ENCODE assay signal across 29 cellular contexts in genomic region chr3:193132923-193133463, GRCh38.
DNase-seq lines count a peak whose midpoint lies in the region; FAIRE-seq and TF ChIP-seq lines count a peak whose summit lies in the region.
"Had no signal": no experiment of that assay in that cellular context is flagged by ENCODE, and none has a peak within 500 bp of the region (broad histone marks: within the 10 kb centered on the region; RNA-seq: fewer than 3 reads in every experiment).

No MANE protein-coding gene starts in this region.

- H3K23me2 ChIP-seq in H1 (ENCODE audit: low read depth, low read length), result no peaks in the 10 kb centered on the region

- TF ChIP-seq CTCF in H1 (IDR thresholded peaks at IDR 0.05; ENCODE audit: control extremely low read depth in 1 of 3, insufficient read depth in 1 of 3, low read depth in 1 of 3, low read length in 3 of 3) (no peak), GM20000 (IDR thresholded peaks at IDR 0.05; ENCODE audit: extremely low read depth, missing control alignments) (no peak), HFFc6 (IDR thresholded peaks at IDR 0.05) (no peak)

- H3K27me3 Mint-ChIP-seq in HFFc6 (ENCODE audit: insufficient read depth), result peaks cover 6% of the 10 kb centered on the region
- H3K27me3 Mint-ChIP-seq: activated CD8-positive, alpha-beta memory T cell treated with anti-CD3 and anti-CD28 coated beads, Interleukin-2, amount 10 ng/mL, durations not matched to agents 7 days and 5 days; stimulated activated naive B cell treated with anti-CD40 and anti-IgM and Interleukin-4, amounts not matched to agents 10 μg/mL and 1 μg/mL and 100 μg/mL, for 72 hours had no signal

- H3K36me3 ChIP-seq in MG63, result no peaks in the 10 kb centered on the region
- H3K36me3 ChIP-seq in H1 (ENCODE audit: control insufficient read depth in 2 of 4, insufficient read depth in 4 of 4, low read length in 3 of 4), result no peaks in the 10 kb centered on the region
- H3K36me3 ChIP-seq: ascending aorta, lower lobe of right lung, Peyer's patch, SJSA1 had no signal

- peaks cover 10% of the 10 kb centered on the region for H3K4me1 Mint-ChIP-seq in HFFc6 (ENCODE audit: low read depth)
- H3K4me1 Mint-ChIP-seq: activated CD8-positive, alpha-beta memory T cell treated with anti-CD3 and anti-CD28 coated beads, Interleukin-2, amount 10 ng/mL, durations not matched to agents 7 days and 5 days; CD14-positive monocyte; endodermal cell; stimulated activated naive B cell treated with anti-CD40 and anti-IgM and Interleukin-4, amounts not matched to agents 10 μg/mL and 1 μg/mL and 100 μg/mL, for 72 hours had no signal

- 0 out of 2 replicates have a peak overlapping the region, but pooled peaks have one; percentile 43 for H2AFZ ChIP-seq in H1 (ENCODE audit: low read length)
- H2AFZ ChIP-seq: hepatocyte had no signal

- H3K23ac ChIP-seq in H1 (ENCODE audit: insufficient read length), result no peak overlapping the region

- H3K4ac ChIP-seq in H1 (replicated peaks; ENCODE audit: insufficient read length, low read depth, low read length), result no peak overlapping the region

- no peak for TF ChIP-seq EP300 in H1 (IDR thresholded peaks at IDR 0.05; ENCODE audit: borderline replicate concordance in 1 of 2, low read depth in 2 of 2, low read length in 2 of 2)

- WGBS in H1 (ENCODE audit: extremely low coverage in 1 of 2, insufficient coverage in 1 of 2, insufficient read length in 1 of 2, insufficient replicate concordance in 2 of 2, low coverage in 1 of 2, low lambda C conversion rate in 2 of 2, missing lambda C conversion rate in 1 of 2), 2 experiments, result 74% methylated on average over 4 of the region's 4 CpGs; no CpG with 5 or more reads in 1 of the 2 experiments

- FAIRE-seq in H1 (lab: Jason Lieb, UNC), result no peak
- FAIRE-seq: G401.6 had no signal

- H3K18ac ChIP-seq in H1 (ENCODE audit: extremely low read depth, low read length), result no peak overlapping the region

- H2BK20ac ChIP-seq in H1 (ENCODE audit: low read length), result no peak overlapping the region

- DNase-seq in Daoy (ENCODE audit: low read depth) (peak; percentile 27), MG63 (peak; percentile 12), H1 (ENCODE audit: low read depth in 1 of 2, low spot score in 2 of 2) (no peak), kidney glomerular epithelial cell (lab: John Stamatoyannopoulos, UW) (peak; percentile 3), GM20000 (ENCODE audit: low spot score) (no peak), activated gamma-delta T cell treated with Interleukin-2 at 50 U/mL for 16 hours (no peak), HFFc6 (no peak), DMS79 treated with DMSO at 0.1 percent for 48 hours (lab: John Stamatoyannopoulos, UW) (no peak)
- DNase-seq: activated CD4-positive, alpha-beta T cell treated with anti-CD3 and anti-CD28 coated beads for 48 hours; activated CD8-positive, alpha-beta memory T cell treated with anti-CD3 and anti-CD28 coated beads, Interleukin-2, amount 10 ng/mL, durations not matched to agents 7 days and 5 days; endodermal cell; H9; lower lobe of right lung; mucosa of descending colon; NCI-H187 treated with DMSO at 0.1 percent for 48 hours; NCI-H510A; nephron progenitor cell; Peyer's patch; posterior cingulate gyrus; stimulated activated naive B cell treated with anti-CD40 and anti-IgM and Interleukin-4, amounts not matched to agents 10 μg/mL and 1 μg/mL and 100 μg/mL, for 72 hours had no signal

- H3K36me3 Mint-ChIP-seq in HFFc6 (ENCODE audit: low read depth), result no peaks in the 10 kb centered on the region
- H3K36me3 Mint-ChIP-seq: activated CD8-positive, alpha-beta memory T cell treated with anti-CD3 and anti-CD28 coated beads, Interleukin-2, amount 10 ng/mL, durations not matched to agents 7 days and 5 days; activated naive CD8-positive, alpha-beta T cell; CD14-positive monocyte; stimulated activated naive B cell treated with anti-CD40 and anti-IgM and Interleukin-4, amounts not matched to agents 10 μg/mL and 1 μg/mL and 100 μg/mL, for 72 hours had no signal

- CTCF ChIA-PET in H1 (lab: Charles Lee; ENCODE audit: partially characterized antibody), result no interaction called here

- no peak overlapping the region for H4K91ac ChIP-seq in H1 (replicated peaks; ENCODE audit: insufficient read length, low read length)

- no peaks in the 10 kb centered on the region; the same call in 1 of the 2 replicates for H3K9me3 Mint-ChIP-seq in HFFc6
- H3K9me3 Mint-ChIP-seq: activated T-helper 1 cell treated with anti-CD3 and anti-CD28 coated beads, Interleukin-12 subunit alpha, Interleukin-12 subunit beta, Interleukin-2, Interleukin-4 antibody, amounts not matched to agents 30 ng/mL and 10 ng/mL and 1 ng/mL, durations not matched to agents 14 hours and 24 hours and 36 hours; endodermal cell; H9; nephron progenitor cell; T-helper 1 cell treated with Interleukin-12 subunit alpha and Interleukin-12 subunit beta and Interleukin-4 antibody, amounts not matched to agents 30 μg/mL and 1 μg/mL, for 36 hours had no signal

- no peak overlapping the region for H3K9ac ChIP-seq in H1 (replicated peaks in 1 of 4; ENCODE audit: extremely low read depth in 1 of 4, low read depth in 3 of 4, low read length in 3 of 4)

- H3K14ac ChIP-seq in H1 (ENCODE audit: insufficient read length), result no peak overlapping the region

- no peaks in the 10 kb centered on the region for H3K79me2 ChIP-seq in H1 (ENCODE audit: control insufficient read depth in 1 of 2, insufficient read depth in 2 of 2, low read length in 2 of 2)
- H3K79me2 ChIP-seq: hepatocyte had no signal

- no peak overlapping the region for H2BK12ac ChIP-seq in H1 (ENCODE audit: low read depth, low read length)

- H2BK5ac ChIP-seq in H1 (ENCODE audit: low read depth, low read length), result no peak overlapping the region

- no peak overlapping the region for H3K56ac ChIP-seq in H1 (replicated peaks; ENCODE audit: insufficient read length, low read depth, low read length)

- no peak overlapping the region for H3K27ac Mint-ChIP-seq in HFFc6
- H3K27ac Mint-ChIP-seq: activated CD8-positive, alpha-beta memory T cell treated with anti-CD3 and anti-CD28 coated beads, Interleukin-2, amount 10 ng/mL, durations not matched to agents 7 days and 5 days; activated naive CD8-positive, alpha-beta T cell; activated T-helper 1 cell treated with anti-CD3 and anti-CD28 coated beads, Interleukin-12 subunit alpha, Interleukin-12 subunit beta, Interleukin-2, Interleukin-4 antibody, amounts not matched to agents 30 ng/mL and 10 ng/mL and 1 ng/mL, durations not matched to agents 14 hours and 24 hours and 36 hours; CD14-positive monocyte; endodermal cell; H9; stimulated activated naive B cell treated with anti-CD40 and anti-IgM and Interleukin-4, amounts not matched to agents 10 μg/mL and 1 μg/mL and 100 μg/mL, for 72 hours; T-helper 1 cell treated with Interleukin-12 subunit alpha and Interleukin-12 subunit beta and Interleukin-4 antibody, amounts not matched to agents 30 μg/mL and 1 μg/mL, for 36 hours had no signal

- no peaks in the 10 kb centered on the region for H3K27me3 ChIP-seq in MG63
- no peaks in the 10 kb centered on the region for H3K27me3 ChIP-seq in H1 (replicated peaks in 1 of 4; ENCODE audit: control insufficient read depth in 3 of 4, extremely low read depth in 1 of 4, insufficient read depth in 3 of 4, low read length in 3 of 4)
- H3K27me3 ChIP-seq: ascending aorta, hepatocyte, Peyer's patch, SJSA1 had no signal

- H2BK15ac ChIP-seq in H1 (ENCODE audit: low read length), result no peak overlapping the region

- H3K9me3 ChIP-seq in MG63, result no peaks in the 10 kb centered on the region
- no peaks in the 10 kb centered on the region for H3K9me3 ChIP-seq in H1 (ENCODE audit: insufficient read depth in 2 of 2, low read depth in 1 of 2, low read length in 1 of 2)
- H3K9me3 ChIP-seq: ascending aorta, lower lobe of right lung, mucosa of descending colon, Peyer's patch, SJSA1 had no signal

- POLR2A ChIA-PET in H1 (lab: Charles Lee; ENCODE audit: partially characterized antibody), result no interaction called here

- H4K8ac ChIP-seq in H1 (ENCODE audit: extremely low read depth, insufficient read depth, low read length), result no peak overlapping the region

- peaks cover 0 to 6% (median 0%) of the 10 kb centered on the region in 4 experiments; a peak in 1 of 7 replicates for H3K4me1 ChIP-seq in H1 (replicated peaks in 1 of 4; ENCODE audit: control insufficient read depth in 3 of 4, insufficient read depth in 4 of 4, low read length in 3 of 4)
- H3K4me1 ChIP-seq: ascending aorta, lower lobe of right lung, Peyer's patch had no signal

- no peak overlapping the region for H4K5ac ChIP-seq in H1 (ENCODE audit: insufficient read length, low read depth, low read length)

- TF ChIP-seq POLR2A in H1 (IDR thresholded peaks at IDR 0.05; ENCODE audit: control extremely low read depth in 1 of 2, low read depth in 2 of 2, low read length in 2 of 2), result no peak

- no peak overlapping the region for H2AK5ac ChIP-seq in H1 (ENCODE audit: low read depth, low read length)

- H3K27ac ChIP-seq in H1 (ENCODE audit: low read depth, low read length), result no peak overlapping the region
- H3K27ac ChIP-seq: ascending aorta, hepatocyte, lower lobe of right lung, Peyer's patch, SJSA1 had no signal

- H3K79me1 ChIP-seq in H1 (ENCODE audit: low read depth, low read length), result no peaks in the 10 kb centered on the region

- no peak overlapping the region for H3K4me2 ChIP-seq in H1 (ENCODE audit: insufficient read depth in 1 of 2, low read depth in 2 of 2, low read length in 2 of 2)
- H3K4me2 ChIP-seq: hepatocyte, smooth muscle cell had no signal

- TF ChIP-seq RAD21 in H1 (IDR thresholded peaks at IDR 0.05 in 1 of 2, conservative IDR thresholded peaks at IDR 0.05 in 1 of 2; ENCODE audit: low read depth in 2 of 2, low read length in 2 of 2), result no peak

- H2BK120ac ChIP-seq in H1 (replicated peaks; ENCODE audit: low read depth, low read length), result no peak overlapping the region

- no peaks in the 10 kb centered on the region for H4K20me1 ChIP-seq in H1 (replicated peaks in 1 of 2; ENCODE audit: control insufficient read depth in 1 of 2, insufficient read depth in 2 of 2, low read length in 2 of 2)

- no peak overlapping the region for H3K4me3 ChIP-seq in MG63
- H3K4me3 ChIP-seq in H1 (ENCODE audit: extremely low read depth in 1 of 4, insufficient read depth in 2 of 4, low read depth in 3 of 4, low read length in 4 of 4), result no peak overlapping the region
- H3K4me3 ChIP-seq: ascending aorta, hepatocyte, lower lobe of right lung, mucosa of descending colon, Peyer's patch, SJSA1, smooth muscle cell had no signal

- H3K4me3 Mint-ChIP-seq in HFFc6, result no peak overlapping the region
- H3K4me3 Mint-ChIP-seq: activated CD8-positive, alpha-beta memory T cell treated with anti-CD3 and anti-CD28 coated beads, Interleukin-2, amount 10 ng/mL, durations not matched to agents 7 days and 5 days; activated naive CD8-positive, alpha-beta T cell; activated T-helper 1 cell treated with anti-CD3 and anti-CD28 coated beads, Interleukin-12 subunit alpha, Interleukin-12 subunit beta, Interleukin-2, Interleukin-4 antibody, amounts not matched to agents 30 ng/mL and 10 ng/mL and 1 ng/mL, durations not matched to agents 14 hours and 24 hours and 36 hours; CD14-positive monocyte; endodermal cell; H9; nephron progenitor cell; stimulated activated naive B cell treated with anti-CD40 and anti-IgM and Interleukin-4, amounts not matched to agents 10 μg/mL and 1 μg/mL and 100 μg/mL, for 72 hours; T-helper 1 cell treated with Interleukin-12 subunit alpha and Interleukin-12 subunit beta and Interleukin-4 antibody, amounts not matched to agents 30 μg/mL and 1 μg/mL, for 36 hours had no signal

Comparison
In these comparisons a context has a peak if more than half of its experiments do, and no peak if none do; other contexts are left out.
1. DNase-seq: peak in Daoy (single experiment), MG63 (single experiment) and kidney glomerular epithelial cell (single experiment); none in H1 (0 of 2), GM20000 (single experiment), activated gamma-delta T cell treated with Interleukin-2 at 50 U/mL for 16 hours (single experiment), HFFc6 (single experiment) and DMS79 treated with DMSO at 0.1 percent for 48 hours (single experiment).